In the genomic region with DNA sequence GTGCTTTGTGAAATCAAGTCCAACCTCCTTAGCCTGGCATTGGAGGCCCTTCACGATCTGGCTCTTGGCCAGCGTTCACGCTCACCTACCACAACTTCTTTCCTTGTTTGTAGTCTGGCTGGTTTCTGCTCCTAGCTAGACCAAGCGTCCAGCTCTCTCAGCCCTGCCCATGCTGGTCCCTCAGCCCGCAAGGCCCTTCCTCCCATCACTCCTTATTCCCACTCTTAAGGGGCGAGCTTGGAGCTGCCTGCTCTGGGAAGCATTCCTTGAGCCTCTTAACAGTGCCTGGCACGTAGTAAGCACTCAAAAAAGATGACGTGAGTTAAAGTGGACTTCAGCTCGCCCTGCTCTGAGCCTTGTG, we compare ENCODE assay signal across 13 cellular contexts. TPM values are rescaled to one million over a fixed set of nuclear protein-coding genes. Genes with fewer than 3 reads are reported as not detected.
A peak's percentile ranks its signal among the peaks of the same experiment; 100 is the strongest.
DNase-seq lines count a peak whose midpoint lies in the region; ATAC-seq and TF ChIP-seq lines count a peak whose summit lies in the region.
"Had no signal": no experiment of that assay in that cellular context is flagged by ENCODE, and none has a peak within 500 bp of the region (broad histone marks: within the 10 kb centered on the region; RNA-seq: fewer than 3 reads in every experiment).

No MANE protein-coding gene starts in this region.

- no peaks in the 10 kb centered on the region for H3K36me3 Mint-ChIP-seq in glutamatergic neuron (ENCODE audit: unreplicated experiment)

- WGBS in adipose tissue, 3 donors = 77 to 83% (median 82%) methylated on average over 9 of the region's 9 CpGs

- H3K79me2 ChIP-seq in Loucy (ENCODE audit: insufficient read depth, low read length) = peaks cover 68% of the 10 kb centered on the region

- peak overlapping the region; percentile 26 for H3K9ac ChIP-seq in Loucy (ENCODE audit: low read depth, low read length, poor library complexity, severe bottlenecking)

- DNase-seq in DMS79 (lab: John Stamatoyannopoulos, UW) (peak; percentile 47), OCI-M1 (lab: John Stamatoyannopoulos, UW) (no peak), glutamatergic neuron (no peak)
- DNase-seq: hippocampal formation, NCI-H1105 treated with DMSO at 0.1 percent for 48 hours, NCI-H82, testis had no signal

- no peaks in the 10 kb centered on the region for H3K9me2 ChIP-seq in Loucy (replicated peaks; ENCODE audit: low read depth, low read length)

- H3K9me3 ChIP-seq in Loucy (ENCODE audit: insufficient read depth, low read depth, low read length) = no peaks in the 10 kb centered on the region
- no peaks in the 10 kb centered on the region for H3K9me3 ChIP-seq in neutrophil
- H3K9me3 ChIP-seq: testis had no signal

- H3K9me3 Mint-ChIP-seq in glutamatergic neuron (ENCODE audit: unreplicated experiment) = peaks cover 4% of the 10 kb centered on the region
- H3K9me3 Mint-ChIP-seq: brain, T-cell had no signal

- no peak overlapping the region for H3K27ac Mint-ChIP-seq in glutamatergic neuron (ENCODE audit: unreplicated experiment)

- no peak overlapping the region for H2AFZ ChIP-seq in Loucy (ENCODE audit: low read length)

- H3K4me1 ChIP-seq in Loucy (ENCODE audit: insufficient read depth, low read length, poor library complexity, severe bottlenecking) (peaks cover 36% of the 10 kb centered on the region), neutrophil (ENCODE audit: control insufficient read depth in 1 of 2, insufficient read depth in 1 of 2, low read depth in 1 of 2, low read length in 1 of 2) (peaks cover 99% of the 10 kb centered on the region in 2 experiments)

- no peak overlapping the region for H3K4me3 ChIP-seq in Loucy (ENCODE audit: low read length, poor library complexity, severe bottlenecking)
- H3K4me3 ChIP-seq in neutrophil (ENCODE audit: low read depth in 1 of 2, low read length in 1 of 2) = peak overlapping the region; percentile 36 to 58
- H3K4me3 ChIP-seq: testis had no signal

- peaks cover 5% of the 10 kb centered on the region for H3K27me3 Mint-ChIP-seq in glutamatergic neuron (ENCODE audit: unreplicated experiment)
- H3K27me3 Mint-ChIP-seq: brain, T-cell had no signal

- no peak for TF ChIP-seq CTCF in Loucy (conservative IDR thresholded peaks at IDR 0.05; ENCODE audit: low read length)
- peak; percentile 2 for TF ChIP-seq CTCF in neutrophil (IDR thresholded peaks at IDR 0.05)
- no peak for TF ChIP-seq CTCF in glutamatergic neuron (IDR thresholded peaks at IDR 0.05; ENCODE audit: partially characterized antibody, unreplicated experiment)

- H3K4me1 Mint-ChIP-seq in glutamatergic neuron (ENCODE audit: low read depth, unreplicated experiment) = peaks cover 4% of the 10 kb centered on the region

- H3K27ac ChIP-seq in adipose tissue (ENCODE audit: low read depth, low read length) (peak overlapping the region; percentile 45), neutrophil (peak overlapping the region; percentile 98)
- H3K27ac ChIP-seq: testis had no signal

- no peaks in the 10 kb centered on the region for H3F3A ChIP-seq in Loucy (ENCODE audit: low read depth)

- peaks cover 9% of the 10 kb centered on the region for H4K20me1 ChIP-seq in Loucy (ENCODE audit: insufficient read depth, low read length, poor library complexity, severe bottlenecking)

- no peak overlapping the region for H3K4me3 Mint-ChIP-seq in glutamatergic neuron (ENCODE audit: unreplicated experiment)
- H3K4me3 Mint-ChIP-seq: brain, T-cell had no signal

- H3K27me3 ChIP-seq in Loucy (ENCODE audit: insufficient read depth, low read length, poor library complexity, severe bottlenecking) = no peaks in the 10 kb centered on the region
- no peaks in the 10 kb centered on the region for H3K27me3 ChIP-seq in neutrophil
- H3K27me3 ChIP-seq: testis had no signal

- H3K4me2 ChIP-seq in Loucy (ENCODE audit: low read depth, low read length, poor library complexity, severe bottlenecking) = peak overlapping the region; percentile 74

- ATAC-seq in GM18519 (IDR thresholded peaks at IDR 0.05; ENCODE audit: low FRiP score, unreplicated experiment) = no peak

- H3K36me3 ChIP-seq in Loucy (ENCODE audit: insufficient read depth, low read length) (no peaks in the 10 kb centered on the region; the same call in 1 of the 2 replicates), neutrophil (peaks cover 77% of the 10 kb centered on the region)

RNA-seq across cellular contexts. Expression of gene SLC6A6, which starts 8.7 kb away (rescaled TPM):
- polyA plus RNA-seq in adipose tissue = 10 to 100 TPM in 1 of 3 donors, 1 to 10 TPM in 2; 1.5 to 11.7 (median 3.8) TPM
- 21.9 TPM for total RNA-seq in glutamatergic neuron (ENCODE audit: unreplicated experiment)
